ENCODE assay signal across 17 cellular contexts in genomic region chr3:18246336-18247060, GRCh38.
DNase-seq lines count a peak whose midpoint lies in the region; ATAC-seq lines count a peak whose summit lies in the region.
"Had no signal": no experiment of that assay in that cellular context is flagged by ENCODE, and none has a peak within 500 bp of the region (broad histone marks: within the 10 kb centered on the region; RNA-seq: fewer than 3 reads in every experiment).

No MANE protein-coding gene starts in this region.

- no peaks in the 10 kb centered on the region for H3K79me2 ChIP-seq in trophoblast cell (ENCODE audit: control insufficient read depth, insufficient read depth, low read length, poor library complexity)

- no peaks in the 10 kb centered on the region for H3K27me3 ChIP-seq in adipocyte (replicated peaks; ENCODE audit: control insufficient read depth, insufficient read depth, low read length)
- no peaks in the 10 kb centered on the region for H3K27me3 ChIP-seq in trophoblast cell (ENCODE audit: insufficient read depth, low read length)

- peaks cover 12 to 16% of the 10 kb centered on the region in 2 donors for H3K27me3 Mint-ChIP-seq in effector memory CD8-positive, alpha-beta T cell
- H3K27me3 Mint-ChIP-seq: B cell; CD4-positive, alpha-beta T cell had no signal

- no peak overlapping the region for H3K4ac ChIP-seq in trophoblast cell (ENCODE audit: low read depth, low read length)

- H3K18ac ChIP-seq in trophoblast cell (ENCODE audit: low read length): no peak overlapping the region

- no peak overlapping the region for H3K14ac ChIP-seq in trophoblast cell (ENCODE audit: low read length)

- H3K27ac ChIP-seq in trophoblast cell (ENCODE audit: low read depth, low read length): no peak overlapping the region

- H3K4me1 ChIP-seq in adipocyte (ENCODE audit: control insufficient read depth, insufficient read depth, low read length): peaks cover 8% of the 10 kb centered on the region
- H3K4me1 ChIP-seq in trophoblast cell (ENCODE audit: control insufficient read depth in 1 of 2, insufficient read depth in 2 of 2, low read length in 2 of 2): peaks cover 3 to 11% of the 10 kb centered on the region in 2 experiments

- H4K91ac ChIP-seq in trophoblast cell (ENCODE audit: low read depth, low read length): no peak overlapping the region

- H2AK5ac ChIP-seq in trophoblast cell (ENCODE audit: low read length): no peak overlapping the region

- H4K12ac ChIP-seq in trophoblast cell (ENCODE audit: low read depth, low read length): no peak overlapping the region

- H4K8ac ChIP-seq in trophoblast cell (ENCODE audit: low read depth, low read length): no peak overlapping the region

- no peaks in the 10 kb centered on the region for H3K36me3 Mint-ChIP-seq in effector memory CD8-positive, alpha-beta T cell (ENCODE audit: insufficient read depth)
- H3K36me3 Mint-ChIP-seq: T-cell had no signal

- no peaks in the 10 kb centered on the region for H3K79me1 ChIP-seq in trophoblast cell (ENCODE audit: low read length)

- H3K23ac ChIP-seq in trophoblast cell (ENCODE audit: low read length): no peak overlapping the region

- DNase-seq in NCI-H146 (lab: John Stamatoyannopoulos, UW) (peak; percentile 3), NCI-H146 treated with DMSO at 0.1 percent for 48 hours (lab: John Stamatoyannopoulos, UW; ENCODE audit: unreplicated experiment) (no peak), NCI-H2171 (lab: John Stamatoyannopoulos, UW) (peak; percentile 8), adipocyte (ENCODE audit: low read depth) (peak; percentile 66), trophoblast cell (no peak), pons (ENCODE audit: low spot score) (no peak), Ammon's horn (ENCODE audit: low spot score) (no peak)
- no peak for DNase-seq in effector memory CD8-positive, alpha-beta T cell
- DNase-seq: CD4-positive, alpha-beta T cell; GF-D8; GOT3; NCI-H1105 treated with DMSO at 0.1 percent for 48 hours; NCI-H1930; NCI-H510A; NK-92 treated with Interleukin-12 subunit alpha and Interleukin-12 subunit beta, amount 100 ng/mL, for 24 hours; T-cell had no signal

- H2BK120ac ChIP-seq in trophoblast cell (ENCODE audit: insufficient read depth, low read length, poor library complexity): no peak overlapping the region

- H3K36me3 ChIP-seq in adipocyte (ENCODE audit: control insufficient read depth, insufficient read depth, low read length, severe bottlenecking) (no peaks in the 10 kb centered on the region), trophoblast cell (ENCODE audit: control insufficient read depth in 1 of 2, insufficient read depth in 2 of 2, low read length in 2 of 2) (no peaks in the 10 kb centered on the region)

- H3K9ac ChIP-seq in adipocyte (ENCODE audit: low read length) (no peak overlapping the region), trophoblast cell (ENCODE audit: low read length) (peak overlapping the region; percentile 61)

- H2BK12ac ChIP-seq in trophoblast cell (ENCODE audit: low read length): no peak overlapping the region

- no peak for ATAC-seq in effector memory CD8-positive, alpha-beta T cell (replicated peaks)
- ATAC-seq: T-cell had no signal

- no CpG with 5 or more reads among the region's 7 CpGs for WGBS in trophoblast cell (ENCODE audit: extremely low coverage, insufficient coverage, insufficient read length)

- H3K4me1 Mint-ChIP-seq in effector memory CD8-positive, alpha-beta T cell (ENCODE audit: low read depth in 2 of 2): peaks cover 0 to 2% of the 10 kb centered on the region in 2 donors
- H3K4me1 Mint-ChIP-seq: B cell, T-cell had no signal

- H3K4me3 ChIP-seq in adipocyte (ENCODE audit: low read length) (no peak overlapping the region), trophoblast cell (ENCODE audit: low read depth, low read length) (no peak overlapping the region)

- H3K27ac Mint-ChIP-seq in effector memory CD8-positive, alpha-beta T cell: no peak overlapping the region
- H3K27ac Mint-ChIP-seq: B cell; CD4-positive, alpha-beta T cell; T-cell had no signal

- H3K9me3 Mint-ChIP-seq in effector memory CD8-positive, alpha-beta T cell: no peaks in the 10 kb centered on the region
- H3K9me3 Mint-ChIP-seq: CD4-positive, alpha-beta T cell had no signal

- no peak overlapping the region for H2BK5ac ChIP-seq in trophoblast cell (ENCODE audit: low read depth, low read length, poor library complexity)

- no peak overlapping the region for H3K4me3 Mint-ChIP-seq in effector memory CD8-positive, alpha-beta T cell
- H3K4me3 Mint-ChIP-seq: B cell; CD4-positive, alpha-beta T cell; T-cell had no signal

- no peak overlapping the region for H2AFZ ChIP-seq in trophoblast cell (ENCODE audit: insufficient read depth, low read length, poor library complexity)

- no peak overlapping the region for H3K4me2 ChIP-seq in trophoblast cell (ENCODE audit: low read length)

- H3K9me3 ChIP-seq in adipocyte (ENCODE audit: control insufficient read depth, low read length) (no peaks in the 10 kb centered on the region), trophoblast cell (ENCODE audit: insufficient read depth, low read depth, low read length) (no peaks in the 10 kb centered on the region)

Comparison
In these comparisons a context has a peak if more than half of its experiments do, and no peak if none do; other contexts are left out.
1. DNase-seq: peak in NCI-H146 (single experiment), NCI-H2171 (single experiment) and adipocyte (single experiment); none in NCI-H146 treated with DMSO at 0.1 percent for 48 hours (single experiment), trophoblast cell (0 of 2), effector memory CD8-positive, alpha-beta T cell (0 of 3), pons (single experiment) and Ammon's horn (single experiment).